In genomic region chr2:20649586-20650375, GRCh38 we compare ENCODE assay signal across 9 cellular contexts. TPM values are rescaled to one million over a fixed set of nuclear protein-coding genes. Genes with fewer than 3 reads are reported as not detected.
DNase-seq lines count a peak whose midpoint lies in the region; ATAC-seq and TF ChIP-seq lines count a peak whose summit lies in the region.
"Had no signal": no experiment of that assay in that cellular context is flagged by ENCODE, and none has a peak within 500 bp of the region (broad histone marks: within the 10 kb centered on the region; RNA-seq: fewer than 3 reads in every experiment).

No MANE protein-coding gene starts in this region.

- H3K36me3 ChIP-seq in PC-9 (ENCODE audit: low read depth) (no peaks in the 10 kb centered on the region), esophagus muscularis mucosa (peaks cover 0 to 24% (median 19%) of the 10 kb centered on the region in 4 donors), neuronal stem cell (replicated peaks in 1 of 2; ENCODE audit: control insufficient read depth in 2 of 2, insufficient read depth in 2 of 2, low read length in 2 of 2) (peaks cover 0 to 6% of the 10 kb centered on the region in 2 donors)

- peak overlapping the region; percentile 31 for H2AK5ac ChIP-seq in neuronal stem cell (ENCODE audit: low read depth, low read length)

- DNase-seq in CD4-positive, alpha-beta T cell = peak in 1 of 10 experiments; percentile 5
- DNase-seq in PC-9 (no peak), esophagus muscularis mucosa (ENCODE audit: extremely low spot score) (no peak), neuronal stem cell (ENCODE audit: low spot score) (no peak), RPMI8226 (no peak), HEK293T (ENCODE audit: extremely low spot score) (no peak)

- H2BK5ac ChIP-seq in neuronal stem cell (ENCODE audit: low read length) = peak overlapping the region; percentile 47

- H3F3A ChIP-seq in PC-9 (ENCODE audit: insufficient read depth, low read depth) = no peaks in the 10 kb centered on the region

- H3K4me2 ChIP-seq in PC-9 (peak overlapping the region; percentile 92), neuronal stem cell (ENCODE audit: insufficient read depth, low read length, poor library complexity, severe bottlenecking) (no peak overlapping the region)

- H3K79me2 ChIP-seq in PC-9 (ENCODE audit: low read depth) = no peaks in the 10 kb centered on the region

- no peak for TF ChIP-seq POLR2A in esophagus muscularis mucosa (IDR thresholded peaks at IDR 0.05; ENCODE audit: low read depth)

- peak overlapping the region; percentile 77 for H4K91ac ChIP-seq in neuronal stem cell (ENCODE audit: low read depth, low read length, poor library complexity)

- H3K18ac ChIP-seq in neuronal stem cell (ENCODE audit: low read length) = no peak overlapping the region

- no peak overlapping the region for H2AFZ ChIP-seq in PC-9
- no peak overlapping the region for H2AFZ ChIP-seq in neuronal stem cell (ENCODE audit: low read length)

- ATAC-seq in CD4-positive, alpha-beta T cell (ENCODE audit: poor library complexity) = no peak
- ATAC-seq in HG03095 (IDR thresholded peaks at IDR 0.05; ENCODE audit: unreplicated experiment) (no peak), GM18870 (IDR thresholded peaks at IDR 0.05; ENCODE audit: unreplicated experiment) (no peak)

- peak overlapping the region; percentile 69 for H3K4me3 ChIP-seq in PC-9
- peak overlapping the region; percentile 76 to 96 (median 90) for H3K4me3 ChIP-seq in esophagus muscularis mucosa
- peak overlapping the region; percentile 84 to 89 for H3K4me3 ChIP-seq in neuronal stem cell (ENCODE audit: low read length in 2 of 2)

- H3K4me1 Mint-ChIP-seq in CD4-positive, alpha-beta T cell (ENCODE audit: low read depth) = peaks cover 37% of the 10 kb centered on the region

- peaks cover 3% of the 10 kb centered on the region for H3K36me3 Mint-ChIP-seq in CD4-positive, alpha-beta T cell (ENCODE audit: low read depth)

- no peak overlapping the region for H3K27ac ChIP-seq in CD4-positive, alpha-beta T cell (ENCODE audit: low read depth, low read length)
- H3K27ac ChIP-seq in PC-9 (no peak overlapping the region), esophagus muscularis mucosa (replicated peaks in 1 of 4) (peak overlapping the region; percentile 93 to 98 (median 98)), neuronal stem cell (replicated peaks; ENCODE audit: low read length) (no peak overlapping the region)

- no TSS peak for BruUV-seq in PC-9 (replicated peaks; lab: Mats Ljungman, UMichigan)

- peak overlapping the region; percentile 36 for H3K9ac ChIP-seq in neuronal stem cell (ENCODE audit: low read depth, low read length, poor library complexity)

- H3K4me3 Mint-ChIP-seq in CD4-positive, alpha-beta T cell = peak overlapping the region; percentile 83

- H3K23ac ChIP-seq in neuronal stem cell (ENCODE audit: low read depth, low read length, poor library complexity) = no peak overlapping the region

- WGBS in esophagus muscularis mucosa = 60% methylated on average over 13 of the region's 17 CpGs
- no CpG with 5 or more reads among the region's 17 CpGs for WGBS in neuronal stem cell (ENCODE audit: extremely low coverage in 2 of 2, insufficient read length in 2 of 2, insufficient replicate concordance in 1 of 2), 2 donors

- H2BK15ac ChIP-seq in neuronal stem cell (ENCODE audit: low read length) = peak overlapping the region; percentile 16

- H3K4me1 ChIP-seq in PC-9 (replicated peaks; ENCODE audit: insufficient read depth) (peaks cover 12% of the 10 kb centered on the region), esophagus muscularis mucosa (peaks cover 28 to 59% (median 56%) of the 10 kb centered on the region in 4 donors), neuronal stem cell (ENCODE audit: control insufficient read depth in 2 of 2, insufficient read depth in 1 of 2, low read depth in 1 of 2, low read length in 2 of 2) (peaks cover 6 to 24% of the 10 kb centered on the region in 2 donors)

- no peak overlapping the region for H2BK120ac ChIP-seq in neuronal stem cell (ENCODE audit: low read depth, low read length)

- H2BK12ac ChIP-seq in neuronal stem cell (ENCODE audit: low read length) = no peak overlapping the region

- intact Hi-C loops in CD4-positive, alpha-beta T cell (cut with DNase I, micrococcal nuclease) = loop anchor here (2.0 to 10.0 kb wide), 6 partner anchors 205 to 1302 kb away; partner anchors contain the start of genes LAPTM4A (in 1 of the 2), PUM2 (in 1 of the 2) and TTC32 (in 1 of the 2)
- intact Hi-C loops in PC-9 (cut with micrococcal nuclease; ENCODE audit: unreplicated experiment) (loop anchor here (10.0 kb wide), 1 partner anchor 545 kb away; no protein-coding TSS in a partner anchor), esophagus muscularis mucosa (cut with DNase I) (no loop called here)

- H4K20me1 ChIP-seq in PC-9 (ENCODE audit: insufficient read depth) = no peaks in the 10 kb centered on the region

- no peak overlapping the region for H3K4ac ChIP-seq in neuronal stem cell (ENCODE audit: low read length)

- H4K8ac ChIP-seq in neuronal stem cell (ENCODE audit: low read depth, low read length) = no peak overlapping the region

- H3K27ac Mint-ChIP-seq in CD4-positive, alpha-beta T cell = peak overlapping the region; percentile 81

- POLR2A ChIA-PET in CD4-positive, alpha-beta T cell (lab: Charles Lee) = interaction anchor here (1.0 to 3.4 kb wide), 5 partner anchors 26 to 303 kb away, joined by 4 to 30 read pairs (median 6); partner anchors contain the start of genes LDAH and RHOB
- POLR2A ChIA-PET in PC-9 (lab: Charles Lee; ENCODE audit: unreplicated experiment) = no interaction called here
- POLR2A ChIA-PET in HEK293T (lab: Yijun Ruan, JAX) = interaction anchor here (0.6 to 4.2 kb wide), 6 partner anchors 8 to 470 kb away, joined by 3 to 36 read pairs (median 5); partner anchors contain the start of gene RHOB

- TF ChIP-seq EP300 in esophagus muscularis mucosa (IDR thresholded peaks at IDR 0.05) = no peak

- no peak for TF ChIP-seq CTCF in CD4-positive, alpha-beta T cell (IDR thresholded peaks at IDR 0.05)
- no peak for TF ChIP-seq CTCF in PC-9 (conservative IDR thresholded peaks at IDR 0.05)
- no peak for TF ChIP-seq CTCF in esophagus muscularis mucosa (IDR thresholded peaks at IDR 0.05)

- H3K27me3 Mint-ChIP-seq in CD4-positive, alpha-beta T cell = no peaks in the 10 kb centered on the region

- CTCF ChIA-PET in CD4-positive, alpha-beta T cell (lab: Charles Lee) = interaction anchor here (0.8 to 2.9 kb wide), 5 partner anchors 8 to 748 kb away, joined by 3 to 52 read pairs (median 4); partner anchors contain the start of gene TTC32
- CTCF ChIA-PET in PC-9 (lab: Charles Lee) (interaction anchor here (1.5 to 1.7 kb wide), 2 partner anchors 228 to 238 kb away, joined by 4 to 5 read pairs; no protein-coding TSS in a partner anchor), HEK293T (lab: Yijun Ruan, JAX) (interaction anchor here (0.6 to 2.4 kb wide), 9 partner anchors 7 to 297 kb away, joined by 3 to 20 read pairs (median 5); no protein-coding TSS in a partner anchor)

- H3K14ac ChIP-seq in neuronal stem cell (ENCODE audit: low read length) = no peak overlapping the region

- H3K9me3 ChIP-seq in CD4-positive, alpha-beta T cell (ENCODE audit: control insufficient read depth, low read length) = no peaks in the 10 kb centered on the region
- H3K9me3 ChIP-seq in PC-9 (ENCODE audit: insufficient read depth, low read depth) = no peaks in the 10 kb centered on the region
- no peaks in the 10 kb centered on the region for H3K9me3 ChIP-seq in esophagus muscularis mucosa
- H3K9me3 ChIP-seq in neuronal stem cell (replicated peaks in 1 of 2; ENCODE audit: control insufficient read depth in 2 of 2, insufficient read depth in 1 of 2, low read depth in 1 of 2, low read length in 2 of 2) = no peaks in the 10 kb centered on the region

- no peaks in the 10 kb centered on the region for H3K9me3 Mint-ChIP-seq in CD4-positive, alpha-beta T cell

- H3K9me2 ChIP-seq in PC-9 (ENCODE audit: insufficient read depth) = no peaks in the 10 kb centered on the region

- no peaks in the 10 kb centered on the region for H3K79me1 ChIP-seq in neuronal stem cell (ENCODE audit: low read depth, low read length)

- H3K27me3 ChIP-seq in CD4-positive, alpha-beta T cell (ENCODE audit: control insufficient read depth, insufficient read depth, low read length) = no peaks in the 10 kb centered on the region
- H3K27me3 ChIP-seq in PC-9 (ENCODE audit: insufficient read depth, low read depth) (no peaks in the 10 kb centered on the region), esophagus muscularis mucosa (no peaks in the 10 kb centered on the region), neuronal stem cell (ENCODE audit: control insufficient read depth in 3 of 3, insufficient read depth in 3 of 3, low read depth in 1 of 3, low read length in 3 of 3) (peaks cover 0 to 17% (median 2%) of the 10 kb centered on the region in 3 experiments)

TF ChIP-seq in HEK293T, 16 proteins besides CTCF, POLR2A, EP300 and RAD21:
- TF ChIP-seq LEF1 (IDR thresholded peaks at IDR 0.05; ENCODE audit: borderline replicate concordance) = no peak
- no peak for TF ChIP-seq FOXM1 (IDR thresholded peaks at IDR 0.05; ENCODE audit: borderline replicate concordance)
- TF ChIP-seq ELF4 (IDR thresholded peaks at IDR 0.05) = no peak
- no peak for TF ChIP-seq TARDBP (IDR thresholded peaks at IDR 0.05)
- TF ChIP-seq L3MBTL2 (conservative IDR thresholded peaks at IDR 0.05) = no peak
- TF ChIP-seq FOXK2 (IDR thresholded peaks at IDR 0.05) = no peak
- no peak for TF ChIP-seq SUZ12 (IDR thresholded peaks at IDR 0.05)
- TF ChIP-seq FOXA1 (IDR thresholded peaks at IDR 0.05) = no peak
TF ChIP-seq in HEK293T: peak in this region for 0.

RNA-seq across cellular contexts. Expression of gene HS1BP3, which starts 1.1 kb away (rescaled TPM):
- total RNA-seq in CD4-positive, alpha-beta T cell = 10 to 100 TPM in 1 of 2 experiments, 1 to 10 TPM in 1; 8.8 to 10.1 TPM
- total RNA-seq in PC-9 (2021) (16.2 and 18.0 TPM in 2 replicates), esophagus muscularis mucosa (10 to 100 TPM; 42.6 to 95.6 (median 60.0) TPM)
- 13.1 TPM for polyA plus RNA-seq in neuronal stem cell (2013, experiment 1 of 2)
- 12.9 TPM for polyA plus RNA-seq in neuronal stem cell (2013, experiment 2 of 2)

RNA-seq across cellular contexts. Expression of gene GDF7, which starts 17.2 kb away (rescaled TPM):
- total RNA-seq in CD4-positive, alpha-beta T cell = under 1 TPM; 0.05 to 0.14 TPM
- 0.04 TPM in 1 of 2 replicates, not detected in the other for total RNA-seq in PC-9 (2021)
- 10 to 100 TPM in 1 of 4 donors, 1 to 10 TPM in 3; 2.7 to 10.4 (median 7.4) TPM for total RNA-seq in esophagus muscularis mucosa
- 0.04 TPM for polyA plus RNA-seq in neuronal stem cell (2013, experiment 1 of 2)
- 0.06 TPM for polyA plus RNA-seq in neuronal stem cell (2013, experiment 2 of 2)
- total RNA-seq: activated CD8-positive, alpha-beta memory T cell treated with anti-CD3 and anti-CD28 coated beads for 36 hours had no signal

Comparison
In these comparisons a context has a peak if more than half of its experiments do, and no peak if none do; other contexts are left out.
1. H3K27ac ChIP-seq: peak in esophagus muscularis mucosa (4 of 4); none in CD4-positive, alpha-beta T cell (single experiment), PC-9 (single experiment) and neuronal stem cell (single experiment).
2. Peak in every context shown above with its lines, with median percentiles within 50 percentile points of each other: H3K4me3 ChIP-seq.